8 cellular contexts compared by ENCODE assay signal in genomic region chr7:17302575-17303142, GRCh38. TPM values are rescaled to one million over a fixed set of nuclear protein-coding genes. Genes with fewer than 3 reads are reported as not detected.
DNase-seq lines count a peak whose midpoint lies in the region; ATAC-seq, FAIRE-seq and TF ChIP-seq lines count a peak whose summit lies in the region.

No MANE protein-coding gene starts in this region.

- 10% methylated on average over 8 of the region's 8 CpGs for WGBS in liver

- TF ChIP-seq RAD21 in liver (IDR thresholded peaks at IDR 0.05), result peak; percentile 78 to 83

- H3K36me3 ChIP-seq in liver (ENCODE audit: control insufficient read depth in 4 of 4, insufficient read depth in 3 of 4, low read depth in 1 of 4, low read length in 3 of 4) (no peaks in the 10 kb centered on the region), uterus (no peaks in the 10 kb centered on the region), tibial artery (no peaks in the 10 kb centered on the region)

- no peaks in the 10 kb centered on the region for H3K27me3 ChIP-seq in liver (ENCODE audit: control insufficient read depth in 4 of 4, insufficient read depth in 4 of 4, low read length in 3 of 4)
- H3K27me3 ChIP-seq in uterus, result no peaks in the 10 kb centered on the region
- H3K27me3 ChIP-seq in tibial artery, result no peaks in the 10 kb centered on the region

- CTCF ChIA-PET in Calu3 (lab: Charles Lee), result interaction anchor here (0.6 to 2.9 kb wide), 14 partner anchors 9 to 376 kb away, joined by 3 to 17 read pairs (median 6); no protein-coding TSS in a partner anchor
- CTCF ChIA-PET in activated CD4-positive, alpha-beta memory T cell treated with anti-CD3 and anti-CD28 coated beads for 36 hours (lab: Charles Lee), result interaction anchor here (0.6 to 2.9 kb wide), 24 partner anchors 29 to 690 kb away, joined by 3 to 36 read pairs (median 4); no protein-coding TSS in a partner anchor

- intact Hi-C loops in Calu3 (cut with micrococcal nuclease; ENCODE audit: unreplicated experiment) (loop anchor here (2.0 to 5.0 kb wide), 2 partner anchors 54 to 295 kb away; no protein-coding TSS in a partner anchor), uterus (cut with DNase I; ENCODE audit: low total_unique reads) (no loop called here), tibial artery (cut with DNase I; ENCODE audit: low total_unique reads) (no loop called here)
- intact Hi-C loops in activated CD4-positive, alpha-beta memory T cell treated with anti-CD3 and anti-CD28 coated beads for 36 hours (cut with micrococcal nuclease), result loop anchor here (2.0 to 10.0 kb wide), 4 partner anchors 260 to 878 kb away; partner anchors contain the start of gene CRPPA

- POLR2A ChIA-PET in activated CD4-positive, alpha-beta memory T cell treated with anti-CD3 and anti-CD28 coated beads for 36 hours (lab: Charles Lee), result no interaction called here

- no peaks in the 10 kb centered on the region for H3K27me3 Mint-ChIP-seq in Calu3 (ENCODE audit: unreplicated experiment)
- H3K27me3 Mint-ChIP-seq in activated CD4-positive, alpha-beta memory T cell treated with anti-CD3 and anti-CD28 coated beads for 36 hours, result no peaks in the 10 kb centered on the region

- FAIRE-seq in GM19239 (lab: Jason Lieb, UNC), result peak; percentile 97

- no peak for TF ChIP-seq POLR2A in uterus (IDR thresholded peaks at IDR 0.05)

- H3K4me1 Mint-ChIP-seq in Calu3 (ENCODE audit: low read depth, unreplicated experiment), result peaks cover 8% of the 10 kb centered on the region
- peaks cover 32% of the 10 kb centered on the region for H3K4me1 Mint-ChIP-seq in activated CD4-positive, alpha-beta memory T cell treated with anti-CD3 and anti-CD28 coated beads for 36 hours (ENCODE audit: low read depth)

- peak overlapping the region; percentile 14 for H3K27ac Mint-ChIP-seq in Calu3 (ENCODE audit: unreplicated experiment)
- peak overlapping the region; percentile 61 for H3K27ac Mint-ChIP-seq in activated CD4-positive, alpha-beta memory T cell treated with anti-CD3 and anti-CD28 coated beads for 36 hours

- no peak overlapping the region for H3K4me3 Mint-ChIP-seq in Calu3 (ENCODE audit: low read depth, unreplicated experiment)
- H3K4me3 Mint-ChIP-seq in activated CD4-positive, alpha-beta memory T cell treated with anti-CD3 and anti-CD28 coated beads for 36 hours, result peak overlapping the region; percentile 51

- peak; percentile 39 for ATAC-seq in HG03280 (IDR thresholded peaks at IDR 0.05; ENCODE audit: unreplicated experiment)

- H3K36me3 Mint-ChIP-seq in Calu3 (ENCODE audit: insufficient read depth, unreplicated experiment), result peaks cover 55% of the 10 kb centered on the region
- H3K36me3 Mint-ChIP-seq in activated CD4-positive, alpha-beta memory T cell treated with anti-CD3 and anti-CD28 coated beads for 36 hours, result peaks cover 3% of the 10 kb centered on the region

- H3K9me3 Mint-ChIP-seq in Calu3 (ENCODE audit: low read depth, unreplicated experiment), result no peaks in the 10 kb centered on the region
- H3K9me3 Mint-ChIP-seq in activated CD4-positive, alpha-beta memory T cell treated with anti-CD3 and anti-CD28 coated beads for 36 hours, result no peaks in the 10 kb centered on the region

- H3K4me3 ChIP-seq in liver (ENCODE audit: low read depth in 1 of 3, low read length in 3 of 3) (peak overlapping the region in 1 of 3 donors; percentile 9), uterus (no peak overlapping the region), tibial artery (peak overlapping the region in 1 of 2 donors; percentile 4)

- no TSS peak for BruUV-seq in Calu3 (replicated peaks; lab: Mats Ljungman, UMichigan)

- TF ChIP-seq CTCF in Calu3 (IDR thresholded peaks at IDR 0.05; ENCODE audit: unreplicated experiment) (peak; percentile 7), liver (IDR thresholded peaks at IDR 0.05; ENCODE audit: low read depth, low read length, missing input control) (peak; percentile 36), uterus (IDR thresholded peaks at IDR 0.05) (no peak), tibial artery (IDR thresholded peaks at IDR 0.05) (no peak)

- H3K4me1 ChIP-seq in liver (ENCODE audit: control insufficient read depth in 4 of 4, insufficient read depth in 4 of 4, low read length in 3 of 4) (peaks cover 7 to 44% (median 23%) of the 10 kb centered on the region in 4 donors), uterus (no peaks in the 10 kb centered on the region), tibial artery (peaks cover 0 to 71% (median 30%) of the 10 kb centered on the region in 4 donors)

- H3K9ac ChIP-seq in liver (ENCODE audit: low read depth in 1 of 2, low read length in 2 of 2), result peak overlapping the region; percentile 75 to 85

- peak overlapping the region; percentile 48 to 60 for H3K27ac ChIP-seq in liver (ENCODE audit: low read depth in 1 of 2, low read length in 2 of 2)
- peak overlapping the region in 1 of 2 donors; percentile 87 for H3K27ac ChIP-seq in uterus
- H3K27ac ChIP-seq in tibial artery, result peak overlapping the region in 1 of 2 donors; percentile 99

- DNase-seq in Calu3 (no peak), GM19239 (ENCODE audit: insufficient read length, low spot score) (no peak), uterus (no peak), tibial artery (no peak), NCI-H2227 treated with DMSO at 0.1 percent for 48 hours (lab: John Stamatoyannopoulos, UW) (no peak)
- no peak for DNase-seq in activated CD4-positive, alpha-beta memory T cell treated with anti-CD3 and anti-CD28 coated beads for 36 hours

- H3K9me3 ChIP-seq in liver (ENCODE audit: control insufficient read depth in 4 of 4, low read length in 3 of 4) (no peaks in the 10 kb centered on the region), uterus (no peaks in the 10 kb centered on the region), tibial artery (no peaks in the 10 kb centered on the region)

TF ChIP-seq in liver, 16 proteins besides CTCF, POLR2A, EP300 and RAD21:
- TF ChIP-seq JUND (IDR thresholded peaks at IDR 0.05) (no peak), EGR1 (IDR thresholded peaks at IDR 0.05; ENCODE audit: low read depth in 2 of 2) (no peak), HNF4G (IDR thresholded peaks at IDR 0.05) (no peak), RXRA (IDR thresholded peaks at IDR 0.05) (no peak), FOXA2 (IDR thresholded peaks at IDR 0.05) (no peak), HNF4A (conservative IDR thresholded peaks at IDR 0.05) (no peak), ZBTB33 (IDR thresholded peaks at IDR 0.05) (no peak), TAF1 (conservative IDR thresholded peaks at IDR 0.05) (no peak), GABPA (IDR thresholded peaks at IDR 0.05 in 1 of 2, conservative IDR thresholded peaks at IDR 0.05 in 1 of 2) (no peak), NR2F2 (IDR thresholded peaks at IDR 0.05) (no peak), SP1 (IDR thresholded peaks at IDR 0.05) (no peak), FOXA1 (IDR thresholded peaks at IDR 0.05) (no peak), YY1 (IDR thresholded peaks at IDR 0.05) (no peak)
- TF ChIP-seq, protein P1, sequence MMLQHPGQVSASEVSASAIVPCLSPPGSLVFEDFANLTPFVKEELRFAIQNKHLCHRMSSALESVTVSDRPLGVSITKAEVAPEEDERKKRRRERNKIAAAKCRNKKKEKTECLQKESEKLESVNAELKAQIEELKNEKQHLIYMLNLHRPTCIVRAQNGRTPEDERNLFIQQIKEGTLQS (IDR thresholded peaks at IDR 0.05), result no peak
- TF ChIP-seq, protein P2, sequence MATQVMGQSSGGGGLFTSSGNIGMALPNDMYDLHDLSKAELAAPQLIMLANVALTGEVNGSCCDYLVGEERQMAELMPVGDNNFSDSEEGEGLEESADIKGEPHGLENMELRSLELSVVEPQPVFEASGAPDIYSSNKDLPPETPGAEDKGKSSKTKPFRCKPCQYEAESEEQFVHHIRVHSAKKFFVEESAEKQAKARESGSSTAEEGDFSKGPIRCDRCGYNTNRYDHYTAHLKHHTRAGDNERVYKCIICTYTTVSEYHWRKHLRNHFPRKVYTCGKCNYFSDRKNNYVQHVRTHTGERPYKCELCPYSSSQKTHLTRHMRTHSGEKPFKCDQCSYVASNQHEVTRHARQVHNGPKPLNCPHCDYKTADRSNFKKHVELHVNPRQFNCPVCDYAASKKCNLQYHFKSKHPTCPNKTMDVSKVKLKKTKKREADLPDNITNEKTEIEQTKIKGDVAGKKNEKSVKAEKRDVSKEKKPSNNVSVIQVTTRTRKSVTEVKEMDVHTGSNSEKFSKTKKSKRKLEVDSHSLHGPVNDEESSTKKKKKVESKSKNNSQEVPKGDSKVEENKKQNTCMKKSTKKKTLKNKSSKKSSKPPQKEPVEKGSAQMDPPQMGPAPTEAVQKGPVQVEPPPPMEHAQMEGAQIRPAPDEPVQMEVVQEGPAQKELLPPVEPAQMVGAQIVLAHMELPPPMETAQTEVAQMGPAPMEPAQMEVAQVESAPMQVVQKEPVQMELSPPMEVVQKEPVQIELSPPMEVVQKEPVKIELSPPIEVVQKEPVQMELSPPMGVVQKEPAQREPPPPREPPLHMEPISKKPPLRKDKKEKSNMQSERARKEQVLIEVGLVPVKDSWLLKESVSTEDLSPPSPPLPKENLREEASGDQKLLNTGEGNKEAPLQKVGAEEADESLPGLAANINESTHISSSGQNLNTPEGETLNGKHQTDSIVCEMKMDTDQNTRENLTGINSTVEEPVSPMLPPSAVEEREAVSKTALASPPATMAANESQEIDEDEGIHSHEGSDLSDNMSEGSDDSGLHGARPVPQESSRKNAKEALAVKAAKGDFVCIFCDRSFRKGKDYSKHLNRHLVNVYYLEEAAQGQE (IDR thresholded peaks at IDR 0.05), result no peak
- TF ChIP-seq, protein P3, sequence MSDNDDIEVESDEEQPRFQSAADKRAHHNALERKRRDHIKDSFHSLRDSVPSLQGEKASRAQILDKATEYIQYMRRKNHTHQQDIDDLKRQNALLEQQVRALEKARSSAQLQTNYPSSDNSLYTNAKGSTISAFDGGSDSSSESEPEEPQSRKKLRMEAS (IDR thresholded peaks at IDR 0.05), result no peak

RNA-seq across cellular contexts. Expression of gene AHR, which starts 4.2 kb away (rescaled TPM):
- total RNA-seq in Calu3 (2022), result 280 and 288 TPM in 2 replicates
- total RNA-seq in activated CD4-positive, alpha-beta memory T cell treated with anti-CD3 and anti-CD28 coated beads for 36 hours, result 10 to 100 TPM; 40.9 to 43.3 TPM
- 10 to 100 TPM; 29.7 to 61.2 TPM for total RNA-seq in liver
- 10 to 100 TPM in 1 of 2 donors, 1 to 10 TPM in 1; 9.9 to 10.4 TPM for polyA plus RNA-seq in liver
- total RNA-seq in uterus, result 100 to 1,000 TPM in 1 of 4 donors, 10 to 100 TPM in 3; 43.7 to 160 (median 91.5) TPM

Comparison
In these comparisons a context has a peak if more than half of its experiments do, and no peak if none do; other contexts are left out.
1. CTCF ChIP-seq: peak in Calu3 (single experiment) and liver (single experiment); none in uterus (0 of 4) and tibial artery (0 of 2).
2. intact Hi-C loops: an anchor here in Calu3 (2.0 to 5.0 kb wide) and activated CD4-positive, alpha-beta memory T cell treated with anti-CD3 and anti-CD28 coated beads for 36 hours (2.0 to 10.0 kb wide); none called in uterus and tibial artery.